ENCODE assay signal across 9 cellular contexts in the genomic region with DNA sequence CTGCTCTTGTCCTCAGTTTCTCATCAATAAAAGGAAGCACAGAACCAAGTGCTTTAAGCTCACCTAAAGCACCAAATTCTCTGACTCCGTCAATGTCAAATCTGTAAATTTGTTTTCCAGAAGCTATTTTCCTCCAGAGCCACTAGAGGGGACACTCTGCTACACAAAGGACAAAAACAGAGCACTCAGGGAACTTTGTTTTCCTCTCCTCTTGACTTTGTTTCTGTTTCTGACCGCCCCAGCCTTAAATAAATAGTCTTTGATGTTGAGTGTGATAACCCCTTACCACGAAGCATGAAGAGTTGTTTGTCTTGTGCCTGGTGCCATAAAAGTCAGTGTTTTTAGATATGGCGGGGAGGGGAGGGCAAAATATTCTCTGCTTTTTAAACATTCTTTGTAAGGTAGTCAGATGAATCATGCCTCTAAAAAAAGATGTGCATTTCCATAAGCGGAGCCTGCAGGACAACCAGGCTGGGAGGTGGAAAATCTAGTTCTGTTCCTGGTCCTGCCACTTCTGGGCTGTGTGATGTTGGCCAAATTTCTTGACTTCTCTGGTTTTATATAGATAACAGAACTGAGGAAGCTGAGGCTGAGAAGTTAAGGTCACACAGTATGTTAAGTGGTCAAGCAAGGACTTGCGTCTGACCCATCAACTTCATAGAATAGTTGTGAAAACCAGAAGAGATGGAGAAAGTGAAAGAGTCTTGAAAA. TPM values are rescaled to one million over a fixed set of nuclear protein-coding genes. Genes with fewer than 3 reads are reported as not detected.
DNase-seq lines count a peak whose midpoint lies in the region; ATAC-seq and TF ChIP-seq lines count a peak whose summit lies in the region.
"Had no signal": no experiment of that assay in that cellular context is flagged by ENCODE, and none has a peak within 500 bp of the region (broad histone marks: within the 10 kb centered on the region; RNA-seq: fewer than 3 reads in every experiment).

No MANE protein-coding gene starts in this region.

- no peaks in the 10 kb centered on the region for H3K36me3 Mint-ChIP-seq in activated T-helper 17 cell treated with anti-CD3 and anti-CD28 coated beads, Interleukin-2, amount 50 U/mL, for 72 hours (ENCODE audit: low read depth)
- H3K36me3 Mint-ChIP-seq: naive B cell had no signal

- H3K9me3 Mint-ChIP-seq in activated T-helper 17 cell treated with anti-CD3 and anti-CD28 coated beads, Interleukin-2, amount 50 U/mL, for 72 hours = no peaks in the 10 kb centered on the region

- no peaks in the 10 kb centered on the region for H3K9me3 ChIP-seq in cardiac muscle cell (ENCODE audit: low read depth)
- no peaks in the 10 kb centered on the region for H3K9me3 ChIP-seq in psoas muscle

- H3K4me3 ChIP-seq in cardiac muscle cell = no peak overlapping the region
- peak overlapping the region; percentile 44 for H3K4me3 ChIP-seq in psoas muscle

- 19 to 26% (median 20%) methylated on average over 6 of the region's 6 CpGs for WGBS in psoas muscle, 3 donors

- peak; percentile 80 for ATAC-seq in Right ventricle myocardium inferior
- ATAC-seq in HG02642 (IDR thresholded peaks at IDR 0.05; ENCODE audit: poor library complexity, unreplicated experiment) = peak; percentile 66
- ATAC-seq in activated T-helper 17 cell treated with anti-CD3 and anti-CD28 coated beads, Interleukin-2, amount 50 U/mL, for 72 hours (replicated peaks) = peak; percentile 81
- ATAC-seq in psoas muscle = peak; percentile 73 to 93 (median 82)
- ATAC-seq in HG03571 (IDR thresholded peaks at IDR 0.05; ENCODE audit: unreplicated experiment) = no peak

- DNase-seq in Right ventricle myocardium inferior (ENCODE audit: missing footprints) = no peak
- no peak for DNase-seq in cardiac septum (ENCODE audit: low spot score)
- DNase-seq in NCI-H2227 (lab: John Stamatoyannopoulos, UW; ENCODE audit: unreplicated experiment) = peak; percentile 26
- peak; percentile 63 to 91 for DNase-seq in cardiac muscle cell (ENCODE audit: low read depth in 1 of 2, low spot score in 1 of 2)
- DNase-seq in psoas muscle = no peak
- DNase-seq: naive B cell had no signal

- TF ChIP-seq CTCF in cardiac muscle cell (IDR thresholded peaks at IDR 0.05; ENCODE audit: low read depth, low read length) (peak; percentile 81), psoas muscle (IDR thresholded peaks at IDR 0.05) (peak; percentile 75)

- H3K27me3 ChIP-seq in cardiac muscle cell (no peaks in the 10 kb centered on the region), psoas muscle (ENCODE audit: insufficient read depth in 3 of 3, low read length in 2 of 3) (no peaks in the 10 kb centered on the region)

- H3K27ac ChIP-seq in cardiac muscle cell = no peak overlapping the region
- H3K27ac ChIP-seq in psoas muscle = peak overlapping the region; percentile 1

- H3K4me1 Mint-ChIP-seq in activated T-helper 17 cell treated with anti-CD3 and anti-CD28 coated beads, Interleukin-2, amount 50 U/mL, for 72 hours = peaks cover 11% of the 10 kb centered on the region
- H3K4me1 Mint-ChIP-seq: naive B cell had no signal

- H3K27ac Mint-ChIP-seq in activated T-helper 17 cell treated with anti-CD3 and anti-CD28 coated beads, Interleukin-2, amount 50 U/mL, for 72 hours = peak overlapping the region; percentile 42

- H3K4me1 ChIP-seq in cardiac muscle cell (ENCODE audit: low read depth) = no peaks in the 10 kb centered on the region
- peaks cover 7% of the 10 kb centered on the region for H3K4me1 ChIP-seq in psoas muscle

- H3K36me3 ChIP-seq in cardiac muscle cell (no peaks in the 10 kb centered on the region), psoas muscle (ENCODE audit: insufficient read depth in 1 of 2, low read depth in 1 of 2) (no peaks in the 10 kb centered on the region)

- intact Hi-C loops in Right ventricle myocardium inferior (cut with DNase I) = loop anchor here (1.0 kb wide), 1 partner anchor 91 kb away; no protein-coding TSS in a partner anchor
- intact Hi-C loops in cardiac septum (cut with DNase I) = loop anchor here (1.0 to 10.0 kb wide), 3 partner anchors 48 to 204 kb away; no protein-coding TSS in a partner anchor
- intact Hi-C loops in psoas muscle (cut with DNase I) = loop anchor here (2.0 to 5.0 kb wide), 2 partner anchors 94 to 196 kb away; no protein-coding TSS in a partner anchor

- peak overlapping the region; percentile 56 for H3K4me3 Mint-ChIP-seq in activated T-helper 17 cell treated with anti-CD3 and anti-CD28 coated beads, Interleukin-2, amount 50 U/mL, for 72 hours
- H3K4me3 Mint-ChIP-seq: naive B cell had no signal

- H3K27me3 Mint-ChIP-seq in activated T-helper 17 cell treated with anti-CD3 and anti-CD28 coated beads, Interleukin-2, amount 50 U/mL, for 72 hours = no peaks in the 10 kb centered on the region

RNA-seq across cellular contexts. Expression of a gene that starts 7.3 kb away (rescaled TPM):
- total RNA-seq in Right ventricle myocardium inferior (102 TPM), cardiac septum (119 TPM), cardiac muscle cell (22.5 and 35.9 TPM in 2 replicates), psoas muscle (100 to 1,000 TPM in 1 of 4 donors, 10 to 100 TPM in 3; 56.7 to 212 (median 87.0) TPM)
- total RNA-seq in activated T-helper 17 cell treated with anti-CD3 and anti-CD28 coated beads, Interleukin-2, amount 50 U/mL, for 72 hours = 10 to 100 TPM; 33.3 to 45.6 TPM
- polyA plus RNA-seq in cardiac muscle cell (12.9 and 20.1 TPM in 2 replicates), psoas muscle (10 to 100 TPM; 24.2 to 61.7 (median 48.7) TPM)

Comparison
In these comparisons a context has a peak if more than half of its experiments do, and no peak if none do; other contexts are left out.
1. DNase-seq: peak in NCI-H2227 (single experiment) and cardiac muscle cell (2 of 2); none in Right ventricle myocardium inferior (single experiment), cardiac septum (single experiment) and psoas muscle (0 of 2).